Comparison of ENCODE assay signal across 15 cellular contexts in genomic region chr11:124071622-124071948, GRCh38. TPM values are rescaled to one million over a fixed set of nuclear protein-coding genes. Genes with fewer than 3 reads are reported as not detected.
DNase-seq lines count a peak whose midpoint lies in the region; TF ChIP-seq lines count a peak whose summit lies in the region.
"Had no signal": no experiment of that assay in that cellular context is flagged by ENCODE, and none has a peak within 500 bp of the region (broad histone marks: within the 10 kb centered on the region; RNA-seq: fewer than 3 reads in every experiment).

No MANE protein-coding gene starts in this region.

- no peak overlapping the region for H3K4me3 ChIP-seq in Loucy (ENCODE audit: low read length, poor library complexity, severe bottlenecking)
- H3K4me3 ChIP-seq: testis had no signal

- H2AFZ ChIP-seq in Loucy (ENCODE audit: low read length): no peak overlapping the region

- DNase-seq in NCI-H2227 treated with DMSO at 0.1 percent for 48 hours (lab: John Stamatoyannopoulos, UW) (peak; percentile 49), NCI-H2227 (lab: John Stamatoyannopoulos, UW; ENCODE audit: unreplicated experiment) (no peak), progenitor cell of endocrine pancreas (ENCODE audit: low spot score, unreplicated experiment) (no peak), glomerular visceral epithelial cell (ENCODE audit: extremely low spot score) (no peak), SKM-1 (lab: John Stamatoyannopoulos, UW; ENCODE audit: unreplicated experiment) (no peak)
- DNase-seq in activated CD4-positive, CD25-positive, alpha-beta regulatory T cell (lab: John Stamatoyannopoulos, UW): no peak

- no peaks in the 10 kb centered on the region for H3K4me1 ChIP-seq in Loucy (ENCODE audit: insufficient read depth, low read length, poor library complexity, severe bottlenecking)

- no peaks in the 10 kb centered on the region for H3K9me2 ChIP-seq in Loucy (replicated peaks; ENCODE audit: low read depth, low read length)

- no peak overlapping the region for H3K4me2 ChIP-seq in Loucy (ENCODE audit: low read depth, low read length, poor library complexity, severe bottlenecking)

- TF ChIP-seq CTCF in Loucy (conservative IDR thresholded peaks at IDR 0.05; ENCODE audit: low read length) (0 out of 2 replicates have a peak, but pooled peaks have one; percentile 2), progenitor cell of endocrine pancreas (IDR thresholded peaks at IDR 0.05; ENCODE audit: unreplicated experiment) (no peak)

- no peaks in the 10 kb centered on the region for H3K9me3 Mint-ChIP-seq in dendritic cell treated with granulocyte-macrophage colony-stimulating factor and Interleukin-4, amounts not matched to agents 40 ng/mL and 50 ng/mL, for 4 days
- H3K9me3 Mint-ChIP-seq in progenitor cell of endocrine pancreas (ENCODE audit: low read depth): no peaks in the 10 kb centered on the region
- H3K9me3 Mint-ChIP-seq: memory B cell, nephron had no signal

- intact Hi-C loops in dendritic cell treated with granulocyte-macrophage colony-stimulating factor and Interleukin-4, amounts not matched to agents 40 ng/mL and 50 ng/mL, for 4 days (cut with micrococcal nuclease): loop anchor here (1.0 to 5.0 kb wide), 4 partner anchors 36 to 515 kb away; no protein-coding TSS in a partner anchor

- no peaks in the 10 kb centered on the region for H3K9me3 ChIP-seq in Loucy (ENCODE audit: insufficient read depth, low read depth, low read length)
- H3K9me3 ChIP-seq: BLaER1 treated with 17β-estradiol and CSF1 and Interleukin-3, amounts not matched to agents 10 nM and 100 nM; testis had no signal

- H3K36me3 ChIP-seq in Loucy (ENCODE audit: insufficient read depth, low read length): no peaks in the 10 kb centered on the region
- H3K36me3 ChIP-seq: BLaER1 treated with 17β-estradiol and CSF1 and Interleukin-3, amounts not matched to agents 10 nM and 100 nM had no signal

- H3K4me3 Mint-ChIP-seq in dendritic cell treated with granulocyte-macrophage colony-stimulating factor and Interleukin-4, amounts not matched to agents 40 ng/mL and 50 ng/mL, for 4 days: no peak overlapping the region
- H3K4me3 Mint-ChIP-seq in progenitor cell of endocrine pancreas (ENCODE audit: low read depth): no peak overlapping the region
- H3K4me3 Mint-ChIP-seq: nephron had no signal

- H3K79me2 ChIP-seq in Loucy (ENCODE audit: insufficient read depth, low read length): no peaks in the 10 kb centered on the region

- no peaks in the 10 kb centered on the region for H4K20me1 ChIP-seq in Loucy (ENCODE audit: insufficient read depth, low read length, poor library complexity, severe bottlenecking)
- H4K20me1 ChIP-seq: BLaER1 treated with 17β-estradiol and CSF1 and Interleukin-3, amounts not matched to agents 10 nM and 100 nM had no signal

- H3K9ac ChIP-seq in Loucy (ENCODE audit: low read depth, low read length, poor library complexity, severe bottlenecking): no peak overlapping the region

- H3F3A ChIP-seq in Loucy (ENCODE audit: low read depth): no peaks in the 10 kb centered on the region

- peak overlapping the region; percentile 86 for H3K27ac Mint-ChIP-seq in dendritic cell treated with granulocyte-macrophage colony-stimulating factor and Interleukin-4, amounts not matched to agents 40 ng/mL and 50 ng/mL, for 4 days
- peak overlapping the region; percentile 37 for H3K27ac Mint-ChIP-seq in progenitor cell of endocrine pancreas
- H3K27ac Mint-ChIP-seq: memory B cell, nephron had no signal

- H3K36me3 Mint-ChIP-seq in dendritic cell treated with granulocyte-macrophage colony-stimulating factor and Interleukin-4, amounts not matched to agents 40 ng/mL and 50 ng/mL, for 4 days (ENCODE audit: low read depth): no peaks in the 10 kb centered on the region
- H3K36me3 Mint-ChIP-seq in progenitor cell of endocrine pancreas (ENCODE audit: insufficient read depth): no peaks in the 10 kb centered on the region
- H3K36me3 Mint-ChIP-seq: memory B cell had no signal

- H3K27me3 Mint-ChIP-seq in dendritic cell treated with granulocyte-macrophage colony-stimulating factor and Interleukin-4, amounts not matched to agents 40 ng/mL and 50 ng/mL, for 4 days: peaks cover 22% of the 10 kb centered on the region
- H3K27me3 Mint-ChIP-seq in progenitor cell of endocrine pancreas: peaks cover 30% of the 10 kb centered on the region

- H3K27me3 ChIP-seq in Loucy (ENCODE audit: insufficient read depth, low read length, poor library complexity, severe bottlenecking): no peaks in the 10 kb centered on the region
- H3K27me3 ChIP-seq: testis had no signal

- H3K4me1 Mint-ChIP-seq in dendritic cell treated with granulocyte-macrophage colony-stimulating factor and Interleukin-4, amounts not matched to agents 40 ng/mL and 50 ng/mL, for 4 days (ENCODE audit: low read depth): peaks cover 47% of the 10 kb centered on the region
- peaks cover 4% of the 10 kb centered on the region for H3K4me1 Mint-ChIP-seq in progenitor cell of endocrine pancreas (ENCODE audit: low read depth)

RNA-seq across cellular contexts. Expression of gene OR10G7, which starts 30.5 kb away (rescaled TPM):
- total RNA-seq in progenitor cell of endocrine pancreas: not detected in 2 replicates
- total RNA-seq: A172, fibroblast of villous mesenchyme, kidney epithelial cell, testis had no signal

RNA-seq across cellular contexts. Expression of gene VWA5A, which starts 43.7 kb away (rescaled TPM):
- 20.9 and 22.6 TPM in 2 replicates for total RNA-seq in progenitor cell of endocrine pancreas

RNA-seq across cellular contexts. Expression of gene OR10G8, which starts 45.0 kb away (rescaled TPM):
- not detected in 2 replicates for total RNA-seq in progenitor cell of endocrine pancreas
- total RNA-seq: A172, fibroblast of villous mesenchyme, kidney epithelial cell had no signal

RNA-seq across cellular contexts. Expression of gene OR10G9, which starts 48.8 kb away (rescaled TPM):
- total RNA-seq in progenitor cell of endocrine pancreas: not detected in 2 replicates
- total RNA-seq: A172, fibroblast of villous mesenchyme, kidney epithelial cell had no signal

RNA-seq across cellular contexts. Expression of gene OR10G4, which starts 58.8 kb away (rescaled TPM):
- total RNA-seq in progenitor cell of endocrine pancreas: 0.13 TPM in 1 of 2 replicates, not detected in the other
- total RNA-seq: A172, fibroblast of villous mesenchyme, kidney epithelial cell had no signal
